In genomic region chr11:27518522-27518921, GRCh38 we compare ENCODE assay signal across 31 cellular contexts.
"Had no signal": no experiment of that assay in that cellular context is flagged by ENCODE, and none has a peak within 500 bp of the region (broad histone marks: within the 10 kb centered on the region; RNA-seq: fewer than 3 reads in every experiment).

No MANE protein-coding gene starts in this region.

- H3K9me3 Mint-ChIP-seq: natural killer cell; neural crest cell; stimulated activated naive CD8-positive, alpha-beta T cell treated with anti-CD3 and anti-CD28 coated beads, Interleukin-15, amount 100 ng/mL, for 72 hours; type B pancreatic cell had no signal

- H3K27ac Mint-ChIP-seq: naive thymus-derived CD4-positive, alpha-beta T cell; natural killer cell; nephron; stimulated activated memory B cell treated with anti-CD40 and anti-IgM and Interleukin-4, amounts not matched to agents 10 μg/mL and 1 μg/mL and 100 μg/mL, for 72 hours; stimulated activated naive CD8-positive, alpha-beta T cell treated with anti-CD3 and anti-CD28 coated beads, Interleukin-15, amount 100 ng/mL, for 72 hours; type B pancreatic cell had no signal

- H3K9me3 ChIP-seq: neutrophil, pancreas, prostate gland, suprapubic skin, testis, transverse colon, upper lobe of right lung, uterus had no signal

- FAIRE-seq: pancreas had no signal

- H3K36me3 Mint-ChIP-seq: natural killer cell; stimulated activated memory B cell treated with anti-CD40 and anti-IgM and Interleukin-4, amounts not matched to agents 10 μg/mL and 1 μg/mL and 100 μg/mL, for 72 hours; type B pancreatic cell had no signal

- ATAC-seq: naive thymus-derived CD4-positive, alpha-beta T cell; natural killer cell; pancreas; right cardiac atrium; sciatic nerve; stimulated activated memory B cell treated with anti-CD40 and anti-IgM and Interleukin-4, amounts not matched to agents 10 μg/mL and 1 μg/mL and 100 μg/mL, for 72 hours; stimulated activated naive CD8-positive, alpha-beta T cell treated with anti-CD3 and anti-CD28 coated beads, Interleukin-15, amount 100 ng/mL, for 72 hours; stimulated activated naive CD8-positive, alpha-beta T cell treated with anti-CD3 and anti-CD28 coated beads, Interleukin-15, Interleukin-2, amounts not matched to agents 100 U/mL and 50 U/mL, for 24 hours; upper lobe of right lung had no signal

- H3K27me3 ChIP-seq: neutrophil, pancreas, spleen, suprapubic skin, testis, tibial artery, transverse colon, upper lobe of right lung, uterus had no signal

- H3K27me3 Mint-ChIP-seq: stimulated activated memory B cell treated with anti-CD40 and anti-IgM and Interleukin-4, amounts not matched to agents 10 μg/mL and 1 μg/mL and 100 μg/mL, for 72 hours; type B pancreatic cell had no signal

- H3K4me3 Mint-ChIP-seq: naive thymus-derived CD4-positive, alpha-beta T cell; natural killer cell; nephron; neural crest cell; stimulated activated memory B cell treated with anti-CD40 and anti-IgM and Interleukin-4, amounts not matched to agents 10 μg/mL and 1 μg/mL and 100 μg/mL, for 72 hours; stimulated activated naive CD8-positive, alpha-beta T cell treated with anti-CD3 and anti-CD28 coated beads, Interleukin-15, amount 100 ng/mL, for 72 hours; type B pancreatic cell had no signal

- H3K27ac ChIP-seq: neutrophil, pancreas, prostate gland, skin epidermis, spleen, suprapubic skin, testis, tibial artery, transverse colon, upper lobe of right lung, uterus had no signal

- H3K4me3 ChIP-seq: pancreas, prostate gland, skin epidermis, smooth muscle cell, spleen, suprapubic skin, testis, tibial artery, transverse colon, upper lobe of right lung, uterus had no signal

- H3K36me3 ChIP-seq: neutrophil, pancreas, prostate gland, spleen, suprapubic skin, tibial artery, transverse colon, upper lobe of right lung, uterus had no signal

- DNase-seq: naive thymus-derived CD4-positive, alpha-beta T cell; natural killer cell; nucleus accumbens; pancreas; retina; right cardiac atrium; spleen; stimulated activated CD4-positive, alpha-beta T cell treated with anti-CD3 and anti-CD28 coated beads, Interleukin-12 subunit alpha, Interleukin-12 subunit beta, amount 100 ng/mL, for 4 hours; stimulated activated CD4-positive, alpha-beta T cell treated with anti-CD3 and anti-CD28 coated beads, Interleukin-1b, Interleukin-23, amount 100 ng/mL, for 48 hours; stimulated activated CD4-positive, alpha-beta T cell treated with anti-CD3 and anti-CD28 coated beads, Interleukin-4, amount 100 ng/mL, for 1 hour; stimulated activated CD4-positive, alpha-beta T cell treated with anti-CD3 and anti-CD28 coated beads, Interleukin-4, amount 100 ng/mL, for 4 hours; stimulated activated CD8-positive, alpha-beta memory T cell treated with anti-CD3 and anti-CD28 coated beads, Interleukin-4, amount 100 ng/mL, for 48 hours; stimulated activated naive CD4-positive, alpha-beta T cell; stimulated activated naive CD8-positive, alpha-beta T cell treated with anti-CD3 and anti-CD28 coated beads, Interleukin-15, amount 100 ng/mL, for 72 hours; stimulated activated naive CD8-positive, alpha-beta T cell treated with anti-CD3 and anti-CD28 coated beads, Interleukin-15, Interleukin-2, amounts not matched to agents 100 U/mL and 50 U/mL, for 24 hours; substantia nigra; testis; tibial artery; transverse colon; upper lobe of right lung; uterus had no signal

- H3K4me2 ChIP-seq: smooth muscle cell had no signal

- H3K4me1 ChIP-seq: pancreas, prostate gland, spleen, testis, transverse colon, upper lobe of right lung, uterus had no signal

- H3K4me1 Mint-ChIP-seq: naive thymus-derived CD4-positive, alpha-beta T cell; natural killer cell; nephron; neural crest cell; stimulated activated memory B cell treated with anti-CD40 and anti-IgM and Interleukin-4, amounts not matched to agents 10 μg/mL and 1 μg/mL and 100 μg/mL, for 72 hours; stimulated activated naive CD8-positive, alpha-beta T cell treated with anti-CD3 and anti-CD28 coated beads, Interleukin-15, amount 100 ng/mL, for 72 hours had no signal
